ENCODE assay signal across 1 cellular context in the genomic region with DNA sequence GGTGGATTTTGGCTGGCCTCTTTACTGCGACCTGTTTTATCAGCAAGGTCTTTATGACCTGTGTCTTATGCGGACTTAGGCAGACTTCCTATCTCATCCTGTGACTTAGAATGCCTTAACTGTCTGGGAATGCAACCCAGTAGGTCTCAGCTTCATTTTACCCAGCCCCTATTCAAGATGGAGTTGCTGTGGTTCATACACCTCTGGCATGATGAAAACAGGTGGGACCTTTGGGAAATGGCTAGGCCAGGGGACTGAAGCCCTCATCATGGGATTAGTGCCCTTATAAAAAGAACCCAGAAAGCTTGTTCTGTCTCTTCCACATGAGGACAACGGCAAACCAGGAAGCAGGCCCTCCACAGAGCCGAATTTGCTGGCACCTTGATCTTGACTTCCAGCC.
TF ChIP-seq lines count a peak whose summit lies in the region.

No MANE protein-coding gene starts in this region.

TF ChIP-seq in K562, 482 proteins besides CTCF, POLR2A, EP300 and RAD21 (continued from another document and continues in another):
- TF ChIP-seq ZNF76 (CRISPR knock-in tag; IDR thresholded peaks at IDR 0.05; ENCODE audit: borderline replicate concordance), result peak; percentile 92
- no peak for TF ChIP-seq FOS (IDR thresholded peaks at IDR 0.05; ENCODE audit: extremely low read depth, insufficient read length)
- TF ChIP-seq GTF2F1 (IDR thresholded peaks at IDR 0.05; ENCODE audit: low read depth, low read length), result no peak
- no peak for TF ChIP-seq ETV6 (IDR thresholded peaks at IDR 0.05; ENCODE audit: borderline replicate concordance in 1 of 2, low read depth in 2 of 2, low read length in 1 of 2)
- no peak for TF ChIP-seq ETV6 (CRISPR knock-in tag; IDR thresholded peaks at IDR 0.05; ENCODE audit: borderline replicate concordance)
- no peak for TF ChIP-seq ETS2 (tag; IDR thresholded peaks at IDR 0.05; ENCODE audit: borderline replicate concordance, poor library complexity, severe bottlenecking)
- TF ChIP-seq MEF2D (tag; conservative IDR thresholded peaks at IDR 0.05; ENCODE audit: low read depth), result peak; percentile 72
- TF ChIP-seq ZNF77 (CRISPR knock-in tag; IDR thresholded peaks at IDR 0.05), result no peak
- TF ChIP-seq PRMT5 (CRISPR knock-in tag; IDR thresholded peaks at IDR 0.05), result no peak
- no peak for TF ChIP-seq LEF1 (IDR thresholded peaks at IDR 0.05)
- 0 out of 2 replicates have a peak, but pooled peaks have one; percentile 34 for TF ChIP-seq ETV1 (tag; conservative IDR thresholded peaks at IDR 0.05; ENCODE audit: low read depth)
- TF ChIP-seq POLR2H (tag; IDR thresholded peaks at IDR 0.05; ENCODE audit: low read depth), result no peak
- no peak for TF ChIP-seq HLTF (IDR thresholded peaks at IDR 0.05)
- TF ChIP-seq PHB (CRISPR knock-in tag; IDR thresholded peaks at IDR 0.05), result no peak
- no peak for TF ChIP-seq CBX1 (IDR thresholded peaks at IDR 0.05; ENCODE audit: low read depth)
- no peak for TF ChIP-seq NFYB (IDR thresholded peaks at IDR 0.05; ENCODE audit: extremely low read depth, insufficient read length)
- TF ChIP-seq CHD1 (IDR thresholded peaks at IDR 0.05; ENCODE audit: low read length), result no peak
- no peak for TF ChIP-seq CBFA2T2 (conservative IDR thresholded peaks at IDR 0.05)
- TF ChIP-seq, protein P1, sequence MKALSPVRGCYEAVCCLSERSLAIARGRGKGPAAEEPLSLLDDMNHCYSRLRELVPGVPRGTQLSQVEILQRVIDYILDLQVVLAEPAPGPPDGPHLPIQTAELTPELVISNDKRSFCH (CRISPR knock-in tag; IDR thresholded peaks at IDR 0.05), result no peak
- TF ChIP-seq, protein P1 (tag; IDR thresholded peaks at IDR 0.05), result peak; percentile 80
- TF ChIP-seq ZKSCAN3 (CRISPR knock-in tag; IDR thresholded peaks at IDR 0.05), result no peak
- peak; percentile 95 for TF ChIP-seq ZNF197 (CRISPR knock-in tag; IDR thresholded peaks at IDR 0.05; ENCODE audit: low read depth)
- TF ChIP-seq MCM5 (IDR thresholded peaks at IDR 0.05; ENCODE audit: low read depth), result no peak
- TF ChIP-seq, protein P2, sequence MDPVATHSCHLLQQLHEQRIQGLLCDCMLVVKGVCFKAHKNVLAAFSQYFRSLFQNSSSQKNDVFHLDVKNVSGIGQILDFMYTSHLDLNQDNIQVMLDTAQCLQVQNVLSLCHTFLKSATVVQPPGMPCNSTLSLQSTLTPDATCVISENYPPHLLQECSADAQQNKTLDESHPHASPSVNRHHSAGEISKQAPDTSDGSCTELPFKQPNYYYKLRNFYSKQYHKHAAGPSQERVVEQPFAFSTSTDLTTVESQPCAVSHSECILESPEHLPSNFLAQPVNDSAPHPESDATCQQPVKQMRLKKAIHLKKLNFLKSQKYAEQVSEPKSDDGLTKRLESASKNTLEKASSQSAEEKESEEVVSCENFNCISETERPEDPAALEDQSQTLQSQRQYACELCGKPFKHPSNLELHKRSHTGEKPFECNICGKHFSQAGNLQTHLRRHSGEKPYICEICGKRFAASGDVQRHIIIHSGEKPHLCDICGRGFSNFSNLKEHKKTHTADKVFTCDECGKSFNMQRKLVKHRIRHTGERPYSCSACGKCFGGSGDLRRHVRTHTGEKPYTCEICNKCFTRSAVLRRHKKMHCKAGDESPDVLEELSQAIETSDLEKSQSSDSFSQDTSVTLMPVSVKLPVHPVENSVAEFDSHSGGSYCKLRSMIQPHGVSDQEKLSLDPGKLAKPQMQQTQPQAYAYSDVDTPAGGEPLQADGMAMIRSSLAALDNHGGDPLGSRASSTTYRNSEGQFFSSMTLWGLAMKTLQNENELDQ (CRISPR knock-in tag; IDR thresholded peaks at IDR 0.05; ENCODE audit: borderline replicate concordance), result no peak
- no peak for TF ChIP-seq RBM17 (IDR thresholded peaks at IDR 0.05; ENCODE audit: borderline replicate concordance, low read depth, low read length)
- no peak for TF ChIP-seq BHLHE40 (IDR thresholded peaks at IDR 0.05; ENCODE audit: low read length)
- TF ChIP-seq TBL1XR1 (IDR thresholded peaks at IDR 0.05; ENCODE audit: low read length in 2 of 2), result no peak
- no peak for TF ChIP-seq RB1 (IDR thresholded peaks at IDR 0.05; ENCODE audit: low read depth)
- TF ChIP-seq, protein P3, sequence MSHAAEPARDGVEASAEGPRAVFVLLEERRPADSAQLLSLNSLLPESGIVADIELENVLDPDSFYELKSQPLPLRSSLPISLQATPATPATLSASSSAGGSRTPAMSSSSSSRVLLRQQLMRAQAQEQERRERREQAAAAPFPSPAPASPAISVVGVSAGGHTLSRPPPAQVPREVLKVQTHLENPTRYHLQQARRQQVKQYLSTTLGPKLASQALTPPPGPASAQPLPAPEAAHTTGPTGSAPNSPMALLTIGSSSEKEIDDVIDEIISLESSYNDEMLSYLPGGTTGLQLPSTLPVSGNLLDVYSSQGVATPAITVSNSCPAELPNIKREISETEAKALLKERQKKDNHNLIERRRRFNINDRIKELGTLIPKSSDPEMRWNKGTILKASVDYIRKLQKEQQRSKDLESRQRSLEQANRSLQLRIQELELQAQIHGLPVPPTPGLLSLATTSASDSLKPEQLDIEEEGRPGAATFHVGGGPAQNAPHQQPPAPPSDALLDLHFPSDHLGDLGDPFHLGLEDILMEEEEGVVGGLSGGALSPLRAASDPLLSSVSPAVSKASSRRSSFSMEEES (CRISPR knock-in tag; IDR thresholded peaks at IDR 0.05), result no peak
- TF ChIP-seq, protein P4, sequence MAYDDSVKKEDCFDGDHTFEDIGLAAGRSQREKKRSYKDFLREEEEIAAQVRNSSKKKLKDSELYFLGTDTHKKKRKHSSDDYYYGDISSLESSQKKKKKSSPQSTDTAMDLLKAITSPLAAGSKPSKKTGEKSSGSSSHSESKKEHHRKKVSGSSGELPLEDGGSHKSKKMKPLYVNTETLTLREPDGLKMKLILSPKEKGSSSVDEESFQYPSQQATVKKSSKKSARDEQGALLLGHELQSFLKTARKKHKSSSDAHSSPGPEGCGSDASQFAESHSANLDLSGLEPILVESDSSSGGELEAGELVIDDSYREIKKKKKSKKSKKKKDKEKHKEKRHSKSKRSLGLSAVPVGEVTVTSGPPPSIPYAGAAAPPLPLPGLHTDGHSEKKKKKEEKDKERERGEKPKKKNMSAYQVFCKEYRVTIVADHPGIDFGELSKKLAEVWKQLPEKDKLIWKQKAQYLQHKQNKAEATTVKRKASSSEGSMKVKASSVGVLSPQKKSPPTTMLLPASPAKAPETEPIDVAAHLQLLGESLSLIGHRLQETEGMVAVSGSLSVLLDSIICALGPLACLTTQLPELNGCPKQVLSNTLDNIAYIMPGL (CRISPR knock-in tag; IDR thresholded peaks at IDR 0.05), result no peak
- TF ChIP-seq FIP1L1 (IDR thresholded peaks at IDR 0.05; ENCODE audit: low read depth, low read length, poor library complexity, severe bottlenecking), result no peak
- no peak for TF ChIP-seq CAMTA2 (CRISPR knock-in tag; conservative IDR thresholded peaks at IDR 0.05)
- no peak for TF ChIP-seq GATAD2B (IDR thresholded peaks at IDR 0.05; ENCODE audit: borderline replicate concordance)
- TF ChIP-seq, protein P5, sequence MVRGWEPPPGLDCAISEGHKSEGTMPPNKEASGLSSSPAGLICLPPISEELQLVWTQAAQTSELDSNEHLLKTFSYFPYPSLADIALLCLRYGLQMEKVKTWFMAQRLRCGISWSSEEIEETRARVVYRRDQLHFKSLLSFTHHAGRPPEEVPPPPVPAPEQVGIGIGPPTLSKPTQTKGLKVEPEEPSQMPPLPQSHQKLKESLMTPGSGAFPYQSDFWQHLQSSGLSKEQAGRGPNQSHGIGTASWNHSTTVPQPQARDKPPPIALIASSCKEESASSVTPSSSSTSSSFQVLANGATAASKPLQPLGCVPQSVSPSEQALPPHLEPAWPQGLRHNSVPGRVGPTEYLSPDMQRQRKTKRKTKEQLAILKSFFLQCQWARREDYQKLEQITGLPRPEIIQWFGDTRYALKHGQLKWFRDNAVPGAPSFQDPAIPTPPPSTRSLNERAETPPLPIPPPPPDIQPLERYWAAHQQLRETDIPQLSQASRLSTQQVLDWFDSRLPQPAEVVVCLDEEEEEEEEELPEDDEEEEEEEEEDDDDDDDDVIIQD (CRISPR knock-in tag; IDR thresholded peaks at IDR 0.05), result peak; percentile 87; the same call in 1 of the 2 replicates
- TF ChIP-seq XRCC4 (IDR thresholded peaks at IDR 0.05; ENCODE audit: extremely low read depth, insufficient read depth, insufficient read length), result no peak
- TF ChIP-seq SMARCB1 (IDR thresholded peaks at IDR 0.05; ENCODE audit: insufficient read length, low read depth), result no peak
- peak; percentile 50 for TF ChIP-seq ZNF507 (tag; conservative IDR thresholded peaks at IDR 0.05)
- TF ChIP-seq ZNF165 (CRISPR knock-in tag; IDR thresholded peaks at IDR 0.05; ENCODE audit: borderline replicate concordance), result 0 out of 2 replicates have a peak, but pooled peaks have one; percentile 69
- TF ChIP-seq, protein P6, sequence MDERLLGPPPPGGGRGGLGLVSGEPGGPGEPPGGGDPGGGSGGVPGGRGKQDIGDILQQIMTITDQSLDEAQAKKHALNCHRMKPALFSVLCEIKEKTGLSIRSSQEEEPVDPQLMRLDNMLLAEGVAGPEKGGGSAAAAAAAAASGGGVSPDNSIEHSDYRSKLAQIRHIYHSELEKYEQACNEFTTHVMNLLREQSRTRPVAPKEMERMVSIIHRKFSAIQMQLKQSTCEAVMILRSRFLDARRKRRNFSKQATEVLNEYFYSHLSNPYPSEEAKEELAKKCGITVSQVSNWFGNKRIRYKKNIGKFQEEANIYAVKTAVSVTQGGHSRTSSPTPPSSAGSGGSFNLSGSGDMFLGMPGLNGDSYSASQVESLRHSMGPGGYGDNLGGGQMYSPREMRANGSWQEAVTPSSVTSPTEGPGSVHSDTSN (CRISPR knock-in tag; IDR thresholded peaks at IDR 0.05; ENCODE audit: low read depth), result no peak
- TF ChIP-seq, protein P6 (tag; conservative IDR thresholded peaks at IDR 0.05; ENCODE audit: low read depth), result no peak; the same call in 1 of the 2 replicates
- TF ChIP-seq, protein P7, sequence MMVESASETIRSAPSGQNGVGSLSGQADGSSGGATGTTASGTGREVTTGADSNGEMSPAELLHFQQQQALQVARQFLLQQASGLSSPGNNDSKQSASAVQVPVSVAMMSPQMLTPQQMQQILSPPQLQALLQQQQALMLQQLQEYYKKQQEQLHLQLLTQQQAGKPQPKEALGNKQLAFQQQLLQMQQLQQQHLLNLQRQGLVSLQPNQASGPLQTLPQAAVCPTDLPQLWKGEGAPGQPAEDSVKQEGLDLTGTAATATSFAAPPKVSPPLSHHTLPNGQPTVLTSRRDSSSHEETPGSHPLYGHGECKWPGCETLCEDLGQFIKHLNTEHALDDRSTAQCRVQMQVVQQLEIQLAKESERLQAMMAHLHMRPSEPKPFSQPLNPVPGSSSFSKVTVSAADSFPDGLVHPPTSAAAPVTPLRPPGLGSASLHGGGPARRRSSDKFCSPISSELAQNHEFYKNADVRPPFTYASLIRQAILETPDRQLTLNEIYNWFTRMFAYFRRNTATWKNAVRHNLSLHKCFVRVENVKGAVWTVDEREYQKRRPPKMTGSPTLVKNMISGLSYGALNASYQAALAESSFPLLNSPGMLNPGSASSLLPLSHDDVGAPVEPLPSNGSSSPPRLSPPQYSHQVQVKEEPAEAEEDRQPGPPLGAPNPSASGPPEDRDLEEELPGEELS (CRISPR knock-in tag; IDR thresholded peaks at IDR 0.05; ENCODE audit: borderline replicate concordance), result no peak
- no peak for TF ChIP-seq MAFG (tag; conservative IDR thresholded peaks at IDR 0.05)
- no peak for TF ChIP-seq CBFA2T3 (IDR thresholded peaks at IDR 0.05)
- TF ChIP-seq, protein P8, sequence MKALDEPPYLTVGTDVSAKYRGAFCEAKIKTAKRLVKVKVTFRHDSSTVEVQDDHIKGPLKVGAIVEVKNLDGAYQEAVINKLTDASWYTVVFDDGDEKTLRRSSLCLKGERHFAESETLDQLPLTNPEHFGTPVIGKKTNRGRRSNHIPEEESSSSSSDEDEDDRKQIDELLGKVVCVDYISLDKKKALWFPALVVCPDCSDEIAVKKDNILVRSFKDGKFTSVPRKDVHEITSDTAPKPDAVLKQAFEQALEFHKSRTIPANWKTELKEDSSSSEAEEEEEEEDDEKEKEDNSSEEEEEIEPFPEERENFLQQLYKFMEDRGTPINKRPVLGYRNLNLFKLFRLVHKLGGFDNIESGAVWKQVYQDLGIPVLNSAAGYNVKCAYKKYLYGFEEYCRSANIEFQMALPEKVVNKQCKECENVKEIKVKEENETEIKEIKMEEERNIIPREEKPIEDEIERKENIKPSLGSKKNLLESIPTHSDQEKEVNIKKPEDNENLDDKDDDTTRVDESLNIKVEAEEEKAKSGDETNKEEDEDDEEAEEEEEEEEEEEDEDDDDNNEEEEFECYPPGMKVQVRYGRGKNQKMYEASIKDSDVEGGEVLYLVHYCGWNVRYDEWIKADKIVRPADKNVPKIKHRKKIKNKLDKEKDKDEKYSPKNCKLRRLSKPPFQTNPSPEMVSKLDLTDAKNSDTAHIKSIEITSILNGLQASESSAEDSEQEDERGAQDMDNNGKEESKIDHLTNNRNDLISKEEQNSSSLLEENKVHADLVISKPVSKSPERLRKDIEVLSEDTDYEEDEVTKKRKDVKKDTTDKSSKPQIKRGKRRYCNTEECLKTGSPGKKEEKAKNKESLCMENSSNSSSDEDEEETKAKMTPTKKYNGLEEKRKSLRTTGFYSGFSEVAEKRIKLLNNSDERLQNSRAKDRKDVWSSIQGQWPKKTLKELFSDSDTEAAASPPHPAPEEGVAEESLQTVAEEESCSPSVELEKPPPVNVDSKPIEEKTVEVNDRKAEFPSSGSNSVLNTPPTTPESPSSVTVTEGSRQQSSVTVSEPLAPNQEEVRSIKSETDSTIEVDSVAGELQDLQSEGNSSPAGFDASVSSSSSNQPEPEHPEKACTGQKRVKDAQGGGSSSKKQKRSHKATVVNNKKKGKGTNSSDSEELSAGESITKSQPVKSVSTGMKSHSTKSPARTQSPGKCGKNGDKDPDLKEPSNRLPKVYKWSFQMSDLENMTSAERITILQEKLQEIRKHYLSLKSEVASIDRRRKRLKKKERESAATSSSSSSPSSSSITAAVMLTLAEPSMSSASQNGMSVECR (CRISPR knock-in tag; IDR thresholded peaks at IDR 0.05), result no peak
- no peak for TF ChIP-seq ATF1 (CRISPR knock-in tag; IDR thresholded peaks at IDR 0.05)
- 0 out of 2 replicates have a peak, but pooled peaks have one; percentile 19 for TF ChIP-seq ATF1 (tag; IDR thresholded peaks at IDR 0.05)
- TF ChIP-seq MAFK (IDR thresholded peaks at IDR 0.05; ENCODE audit: low read length), result no peak
- no peak for TF ChIP-seq ZC3H11A (IDR thresholded peaks at IDR 0.05; ENCODE audit: low read depth, low read length)
- TF ChIP-seq ZNF146 (CRISPR knock-in tag; IDR thresholded peaks at IDR 0.05; ENCODE audit: unreplicated experiment), result no peak
